ENCODE assay signal across 1 cellular context in the genomic region with DNA sequence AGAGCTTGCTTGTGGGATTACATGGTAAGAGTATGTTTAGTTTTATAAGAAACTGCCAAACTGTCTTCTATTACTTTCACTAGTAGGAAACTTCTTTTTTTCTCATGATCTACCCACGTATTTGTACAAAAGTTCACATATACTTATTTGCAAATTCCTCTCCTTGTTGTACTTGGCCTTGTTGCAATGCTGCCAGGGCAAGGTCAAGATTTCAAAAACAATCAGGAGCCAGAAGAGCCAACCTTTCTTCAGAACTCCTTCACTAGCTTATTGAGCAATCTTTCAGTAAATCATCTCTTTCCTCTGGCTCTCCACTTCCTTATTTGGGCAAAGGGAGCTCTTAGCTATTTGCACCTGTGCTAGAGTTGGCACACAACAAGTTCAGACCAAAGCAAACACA.
TF ChIP-seq lines count a peak whose summit lies in the region.

No MANE protein-coding gene starts in this region.

TF ChIP-seq in H1, 55 proteins besides CTCF, POLR2A, EP300 and RAD21:
- TF ChIP-seq CEBPB (IDR thresholded peaks at IDR 0.05; ENCODE audit: low read depth, low read length), result peak; percentile 80; the same call in 1 of the 2 replicates
- no peak for TF ChIP-seq TAF1 (IDR thresholded peaks at IDR 0.05; ENCODE audit: low read depth, low read length)
- TF ChIP-seq SRF (IDR thresholded peaks at IDR 0.05; ENCODE audit: low read depth, low read length), result peak; percentile 91
